Comparison of ENCODE assay signal across 8 cellular contexts in genomic region chr9:214488-215448, GRCh38. TPM values are rescaled to one million over a fixed set of nuclear protein-coding genes. Genes with fewer than 3 reads are reported as not detected.
DNase-seq lines count a peak whose midpoint lies in the region; ATAC-seq and TF ChIP-seq lines count a peak whose summit lies in the region.

TSS of gene DOCK8 (plus strand) at chr9:214865. CDS start at chr9:214977, 112 bp downstream.

- H3K36me3 Mint-ChIP-seq in activated naive CD4-positive, alpha-beta T cell treated with anti-CD3 and anti-CD28 coated beads for 36 hours (ENCODE audit: low read depth), result no peaks in the 10 kb centered on the region

- no peak for DNase-seq in AG09309 (ENCODE audit: low read depth)
- DNase-seq in RWPE2 (ENCODE audit: low spot score), result no peak
- peak; percentile 66 for DNase-seq in activated naive CD4-positive, alpha-beta T cell treated with anti-CD3 and anti-CD28 coated beads for 36 hours
- DNase-seq in left ventricle myocardium superior, result peak; percentile 81
- no peak for DNase-seq in skeletal muscle cell (ENCODE audit: low read depth)
- DNase-seq in midbrain (lab: John Stamatoyannopoulos, UW), result no peak

- H3K4me3 ChIP-seq in AG09309 (ENCODE audit: control insufficient read depth, low read depth, low read length) (peak within 1 kb of the TSS; percentile 4; the same call in 1 of the 2 replicates), RWPE2 (ENCODE audit: severe bottlenecking) (peak within 1 kb of the TSS; percentile 36), skeletal muscle cell (ENCODE audit: low read depth, low read length) (peak within 1 kb of the TSS; percentile 53)

- no peaks in the 10 kb centered on the region for H3K9me3 ChIP-seq in RWPE2 (ENCODE audit: severe bottlenecking)

- H3K27ac ChIP-seq in RWPE2 (ENCODE audit: poor library complexity, severe bottlenecking), result no peak within 1 kb of the TSS

- H3K27ac Mint-ChIP-seq in activated naive CD4-positive, alpha-beta T cell treated with anti-CD3 and anti-CD28 coated beads for 36 hours, result no peak within 1 kb of the TSS

- intact Hi-C loops in activated naive CD4-positive, alpha-beta T cell treated with anti-CD3 and anti-CD28 coated beads for 36 hours (cut with micrococcal nuclease), result loop anchor here (1.0 kb wide), 2 partner anchors 58 to 93 kb away; no protein-coding TSS in a partner anchor
- intact Hi-C loops in left ventricle myocardium superior (cut with micrococcal nuclease), result no loop called here

- TF ChIP-seq CTCF in AG09309 (IDR thresholded peaks at IDR 0.05; ENCODE audit: control insufficient read depth, insufficient read depth, low read depth, low read length, missing control alignments), result no peak
- TF ChIP-seq CTCF in RWPE2 (IDR thresholded peaks at IDR 0.05; ENCODE audit: poor library complexity, severe bottlenecking), result peak; percentile 45

- peak within 1 kb of the TSS; percentile 76 for H3K4me3 Mint-ChIP-seq in activated naive CD4-positive, alpha-beta T cell treated with anti-CD3 and anti-CD28 coated beads for 36 hours

- H3K4me1 ChIP-seq in RWPE2 (ENCODE audit: insufficient read depth, poor library complexity, severe bottlenecking), result no peaks in the 10 kb centered on the region

- CTCF ChIA-PET in activated naive CD4-positive, alpha-beta T cell treated with anti-CD3 and anti-CD28 coated beads for 36 hours (lab: Charles Lee), result interaction anchor here (0.7 to 2.3 kb wide), 4 partner anchors 74 to 102 kb away, joined by 3 to 8 read pairs (median 3); no protein-coding TSS in a partner anchor

- H3K27me3 Mint-ChIP-seq in activated naive CD4-positive, alpha-beta T cell treated with anti-CD3 and anti-CD28 coated beads for 36 hours (ENCODE audit: low read depth), result peaks cover 9% of the 10 kb centered on the region

- peaks cover 39% of the 10 kb centered on the region for H3K27me3 ChIP-seq in RWPE2 (ENCODE audit: insufficient read depth, poor library complexity, severe bottlenecking)

- no peaks in the 10 kb centered on the region for H3K36me3 ChIP-seq in RWPE2 (ENCODE audit: low read depth)

- no peaks in the 10 kb centered on the region for H3K9me3 Mint-ChIP-seq in activated naive CD4-positive, alpha-beta T cell treated with anti-CD3 and anti-CD28 coated beads for 36 hours

- TF ChIP-seq POLR2A in GM18951 (IDR thresholded peaks at IDR 0.05; ENCODE audit: extremely low read depth, insufficient read depth, insufficient read length), result peak; percentile 58

- H3K4me1 Mint-ChIP-seq in activated naive CD4-positive, alpha-beta T cell treated with anti-CD3 and anti-CD28 coated beads for 36 hours (ENCODE audit: low read depth), result peaks cover 3% of the 10 kb centered on the region

- ATAC-seq in HG03175 (IDR thresholded peaks at IDR 0.05; ENCODE audit: unreplicated experiment) (peak; percentile 86), RWPE2 (ENCODE audit: low read depth) (peak; percentile 84), left ventricle myocardium superior (peak; percentile 90)

- in situ Hi-C loops in GM18951 (cut with MboI; ENCODE audit: low sequenced_read_pairs, unreplicated experiment), result no loop called here

RNA-seq across cellular contexts. Expression of gene DOCK8, which starts in this region (rescaled TPM):
- total RNA-seq in activated naive CD4-positive, alpha-beta T cell treated with anti-CD3 and anti-CD28 coated beads for 36 hours, result 100 to 1,000 TPM; 110 to 114 TPM
- total RNA-seq in left ventricle myocardium superior, result 5.7 TPM

Comparison
In these comparisons a context has a peak if more than half of its experiments do, and no peak if none do; other contexts are left out.
1. RNA of gene DOCK8 (total RNA-seq): 110 to 114 TPM in activated naive CD4-positive, alpha-beta T cell treated with anti-CD3 and anti-CD28 coated beads for 36 hours; 5.7 TPM in left ventricle myocardium superior (single experiment); every median in the first group is over 10 times any median in the second.
2. DNase-seq: peak in activated naive CD4-positive, alpha-beta T cell treated with anti-CD3 and anti-CD28 coated beads for 36 hours (single experiment) and left ventricle myocardium superior (single experiment); none in AG09309 (single experiment), RWPE2 (single experiment), skeletal muscle cell (single experiment) and midbrain (single experiment).
3. Peak in every context shown above with its lines, with median percentiles within 50 percentile points of each other: H3K4me3 ChIP-seq and ATAC-seq.